ENCODE assay signal across 1 cellular context in genomic region chr16:84965428-84966149, GRCh38.
TF ChIP-seq lines count a peak whose summit lies in the region.

No MANE protein-coding gene starts in this region.

TF ChIP-seq in WTC11, 78 proteins besides CTCF, POLR2A, EP300 and RAD21 (continued from another document):
- TF ChIP-seq PREB (CRISPR knock-in tag; IDR thresholded peaks at IDR 0.05; ENCODE audit: borderline replicate concordance) = peak; percentile 24; the same call in 1 of the 2 replicates
- TF ChIP-seq ZMAT4 (CRISPR knock-in tag; IDR thresholded peaks at IDR 0.05) = no peak
- TF ChIP-seq FOXJ3 (CRISPR knock-in tag; IDR thresholded peaks at IDR 0.05; ENCODE audit: borderline replicate concordance) = no peak
- peak; percentile 86; the same call in 1 of the 2 replicates for TF ChIP-seq TCF7 (CRISPR knock-in tag; IDR thresholded peaks at IDR 0.05; ENCODE audit: low read depth)
- no peak for TF ChIP-seq NR1H2 (CRISPR knock-in tag; IDR thresholded peaks at IDR 0.05)
- no peak for TF ChIP-seq USF1 (CRISPR knock-in tag; IDR thresholded peaks at IDR 0.05)
- 0 out of 2 replicates have a peak, but pooled peaks have one; percentile 46 for TF ChIP-seq FOXP1 (CRISPR knock-in tag; IDR thresholded peaks at IDR 0.05; ENCODE audit: borderline replicate concordance)
- TF ChIP-seq, protein P1, sequence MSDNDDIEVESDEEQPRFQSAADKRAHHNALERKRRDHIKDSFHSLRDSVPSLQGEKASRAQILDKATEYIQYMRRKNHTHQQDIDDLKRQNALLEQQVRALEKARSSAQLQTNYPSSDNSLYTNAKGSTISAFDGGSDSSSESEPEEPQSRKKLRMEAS (CRISPR knock-in tag; IDR thresholded peaks at IDR 0.05) = no peak
- TF ChIP-seq, protein P2, sequence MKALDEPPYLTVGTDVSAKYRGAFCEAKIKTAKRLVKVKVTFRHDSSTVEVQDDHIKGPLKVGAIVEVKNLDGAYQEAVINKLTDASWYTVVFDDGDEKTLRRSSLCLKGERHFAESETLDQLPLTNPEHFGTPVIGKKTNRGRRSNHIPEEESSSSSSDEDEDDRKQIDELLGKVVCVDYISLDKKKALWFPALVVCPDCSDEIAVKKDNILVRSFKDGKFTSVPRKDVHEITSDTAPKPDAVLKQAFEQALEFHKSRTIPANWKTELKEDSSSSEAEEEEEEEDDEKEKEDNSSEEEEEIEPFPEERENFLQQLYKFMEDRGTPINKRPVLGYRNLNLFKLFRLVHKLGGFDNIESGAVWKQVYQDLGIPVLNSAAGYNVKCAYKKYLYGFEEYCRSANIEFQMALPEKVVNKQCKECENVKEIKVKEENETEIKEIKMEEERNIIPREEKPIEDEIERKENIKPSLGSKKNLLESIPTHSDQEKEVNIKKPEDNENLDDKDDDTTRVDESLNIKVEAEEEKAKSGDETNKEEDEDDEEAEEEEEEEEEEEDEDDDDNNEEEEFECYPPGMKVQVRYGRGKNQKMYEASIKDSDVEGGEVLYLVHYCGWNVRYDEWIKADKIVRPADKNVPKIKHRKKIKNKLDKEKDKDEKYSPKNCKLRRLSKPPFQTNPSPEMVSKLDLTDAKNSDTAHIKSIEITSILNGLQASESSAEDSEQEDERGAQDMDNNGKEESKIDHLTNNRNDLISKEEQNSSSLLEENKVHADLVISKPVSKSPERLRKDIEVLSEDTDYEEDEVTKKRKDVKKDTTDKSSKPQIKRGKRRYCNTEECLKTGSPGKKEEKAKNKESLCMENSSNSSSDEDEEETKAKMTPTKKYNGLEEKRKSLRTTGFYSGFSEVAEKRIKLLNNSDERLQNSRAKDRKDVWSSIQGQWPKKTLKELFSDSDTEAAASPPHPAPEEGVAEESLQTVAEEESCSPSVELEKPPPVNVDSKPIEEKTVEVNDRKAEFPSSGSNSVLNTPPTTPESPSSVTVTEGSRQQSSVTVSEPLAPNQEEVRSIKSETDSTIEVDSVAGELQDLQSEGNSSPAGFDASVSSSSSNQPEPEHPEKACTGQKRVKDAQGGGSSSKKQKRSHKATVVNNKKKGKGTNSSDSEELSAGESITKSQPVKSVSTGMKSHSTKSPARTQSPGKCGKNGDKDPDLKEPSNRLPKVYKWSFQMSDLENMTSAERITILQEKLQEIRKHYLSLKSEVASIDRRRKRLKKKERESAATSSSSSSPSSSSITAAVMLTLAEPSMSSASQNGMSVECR (CRISPR knock-in tag; IDR thresholded peaks at IDR 0.05; ENCODE audit: borderline replicate concordance) = peak; percentile 75; the same call in 1 of the 2 replicates
- TF ChIP-seq NR2C2 (CRISPR knock-in tag; IDR thresholded peaks at IDR 0.05) = peak; percentile 61; the same call in 1 of the 2 replicates
- TF ChIP-seq NFE2L1 (CRISPR knock-in tag; IDR thresholded peaks at IDR 0.05) = peak; percentile 91
